Comparison of ENCODE assay signal across 8 cellular contexts in genomic region chr16:66717112-66717675, GRCh38. TPM values are rescaled to one million over a fixed set of nuclear protein-coding genes. Genes with fewer than 3 reads are reported as not detected.
DNase-seq lines count a peak whose midpoint lies in the region; ATAC-seq and TF ChIP-seq lines count a peak whose summit lies in the region.
"Had no signal": no experiment of that assay in that cellular context is flagged by ENCODE, and none has a peak within 500 bp of the region (broad histone marks: within the 10 kb centered on the region; RNA-seq: fewer than 3 reads in every experiment).

No MANE protein-coding gene starts in this region.

- no peak overlapping the region for H2AFZ ChIP-seq in Loucy (ENCODE audit: low read length)

- peaks cover 7% of the 10 kb centered on the region for H3K36me3 Mint-ChIP-seq in activated naive CD8-positive, alpha-beta T cell treated with anti-CD3 and anti-CD28 coated beads, Interleukin-2, amount 50 U/mL, for 24 hours (ENCODE audit: low read depth)
- H3K36me3 Mint-ChIP-seq: natural killer cell had no signal

- H3K36me3 ChIP-seq in Loucy (ENCODE audit: insufficient read depth, low read length) (peaks cover 15% of the 10 kb centered on the region; the same call in 1 of the 2 replicates), upper lobe of left lung (peaks cover 0 to 21% (median 5%) of the 10 kb centered on the region in 4 donors)

- DNase-seq in GM03348 (ENCODE audit: low spot score), result peak; percentile 85
- no peak for DNase-seq in activated naive CD8-positive, alpha-beta T cell treated with anti-CD3 and anti-CD28 coated beads, Interleukin-2, amount 50 U/mL, for 24 hours
- DNase-seq in iris pigment epithelial cell (ENCODE audit: low read depth), result peak; percentile 62
- DNase-seq in upper lobe of left lung, result peak in 1 of 2 donors; percentile 31
- no peak for DNase-seq in NCI-H128 (lab: John Stamatoyannopoulos, UW; ENCODE audit: unreplicated experiment)
- DNase-seq: natural killer cell had no signal

- H3K4me1 Mint-ChIP-seq in activated naive CD8-positive, alpha-beta T cell treated with anti-CD3 and anti-CD28 coated beads, Interleukin-2, amount 50 U/mL, for 24 hours, result no peaks in the 10 kb centered on the region
- H3K4me1 Mint-ChIP-seq: natural killer cell had no signal

- H3F3A ChIP-seq in Loucy (ENCODE audit: low read depth), result no peaks in the 10 kb centered on the region; the same call in 1 of the 2 replicates

- no peak for TF ChIP-seq POLR2A in upper lobe of left lung (IDR thresholded peaks at IDR 0.05)

- H3K27me3 ChIP-seq in Loucy (ENCODE audit: insufficient read depth, low read length, poor library complexity, severe bottlenecking) (no peaks in the 10 kb centered on the region), upper lobe of left lung (no peaks in the 10 kb centered on the region)

- TF ChIP-seq EP300 in upper lobe of left lung (IDR thresholded peaks at IDR 0.05), result no peak

- no peak overlapping the region for H3K27ac Mint-ChIP-seq in activated naive CD8-positive, alpha-beta T cell treated with anti-CD3 and anti-CD28 coated beads, Interleukin-2, amount 50 U/mL, for 24 hours

- H3K4me3 ChIP-seq in Loucy (ENCODE audit: low read length, poor library complexity, severe bottlenecking), result no peak overlapping the region
- H3K4me3 ChIP-seq in upper lobe of left lung, result no peak overlapping the region

- H3K4me3 Mint-ChIP-seq in activated naive CD8-positive, alpha-beta T cell treated with anti-CD3 and anti-CD28 coated beads, Interleukin-2, amount 50 U/mL, for 24 hours, result no peak overlapping the region
- H3K4me3 Mint-ChIP-seq: natural killer cell had no signal

- no peaks in the 10 kb centered on the region for H3K79me2 ChIP-seq in Loucy (ENCODE audit: insufficient read depth, low read length)

- no peaks in the 10 kb centered on the region for H3K9me3 ChIP-seq in Loucy (ENCODE audit: insufficient read depth, low read depth, low read length)
- no peaks in the 10 kb centered on the region for H3K9me3 ChIP-seq in upper lobe of left lung

- ATAC-seq in activated naive CD8-positive, alpha-beta T cell treated with anti-CD3 and anti-CD28 coated beads, Interleukin-2, amount 50 U/mL, for 24 hours, result peak; percentile 24
- ATAC-seq in upper lobe of left lung (ENCODE audit: low FRiP score in 2 of 2) (peak in 1 of 2 donors; percentile 77), GM19035 (IDR thresholded peaks at IDR 0.05; ENCODE audit: unreplicated experiment) (no peak)

- H3K4me2 ChIP-seq in Loucy (ENCODE audit: low read depth, low read length, poor library complexity, severe bottlenecking), result no peak overlapping the region

- no peak overlapping the region for H3K9ac ChIP-seq in Loucy (ENCODE audit: low read depth, low read length, poor library complexity, severe bottlenecking)

- no peaks in the 10 kb centered on the region for H4K20me1 ChIP-seq in Loucy (ENCODE audit: insufficient read depth, low read length, poor library complexity, severe bottlenecking)

- no peaks in the 10 kb centered on the region for H3K9me3 Mint-ChIP-seq in activated naive CD8-positive, alpha-beta T cell treated with anti-CD3 and anti-CD28 coated beads, Interleukin-2, amount 50 U/mL, for 24 hours
- H3K9me3 Mint-ChIP-seq: natural killer cell had no signal

- peak; percentile 58 for TF ChIP-seq CTCF in Loucy (conservative IDR thresholded peaks at IDR 0.05; ENCODE audit: low read length)
- peak; percentile 25 to 53 (median 48) for TF ChIP-seq CTCF in upper lobe of left lung (IDR thresholded peaks at IDR 0.05)

- no peaks in the 10 kb centered on the region for H3K4me1 ChIP-seq in Loucy (ENCODE audit: insufficient read depth, low read length, poor library complexity, severe bottlenecking)
- H3K4me1 ChIP-seq in upper lobe of left lung, result peaks cover 0 to 8% (median 3%) of the 10 kb centered on the region in 4 donors

- H3K9me2 ChIP-seq in Loucy (replicated peaks; ENCODE audit: low read depth, low read length), result no peaks in the 10 kb centered on the region

- 47 to 56% methylated on average over 10 to 12 of the region's 12 CpGs for WGBS in upper lobe of left lung, 2 donors

- H3K27me3 Mint-ChIP-seq in activated naive CD8-positive, alpha-beta T cell treated with anti-CD3 and anti-CD28 coated beads, Interleukin-2, amount 50 U/mL, for 24 hours, result peaks cover 2% of the 10 kb centered on the region

- H3K27ac ChIP-seq in upper lobe of left lung, result peak overlapping the region in 1 of 4 donors; percentile 51

RNA-seq across cellular contexts. Expression of gene CMTM4, which starts 20.7 kb away (rescaled TPM):
- 10 to 100 TPM; 35.6 to 82.1 (median 55.1) TPM for total RNA-seq in upper lobe of left lung

RNA-seq across cellular contexts. Expression of gene DYNC1LI2, which starts 34.2 kb away (rescaled TPM):
- total RNA-seq in upper lobe of left lung, result 100 to 1,000 TPM in 5 of 6 donors, 10 to 100 TPM in 1; 91.5 to 190 (median 132) TPM

Comparison
In these comparisons a context has a peak if more than half of its experiments do, and no peak if none do; other contexts are left out.
1. DNase-seq: peak in GM03348 (single experiment) and iris pigment epithelial cell (single experiment); none in activated naive CD8-positive, alpha-beta T cell treated with anti-CD3 and anti-CD28 coated beads, Interleukin-2, amount 50 U/mL, for 24 hours (single experiment) and NCI-H128 (single experiment).